Comparison of ENCODE assay signal across 21 cellular contexts in genomic region chr18:43692291-43692690, GRCh38.
DNase-seq lines count a peak whose midpoint lies in the region; ATAC-seq and TF ChIP-seq lines count a peak whose summit lies in the region.
"Had no signal": no experiment of that assay in that cellular context is flagged by ENCODE, and none has a peak within 500 bp of the region (broad histone marks: within the 10 kb centered on the region; RNA-seq: fewer than 3 reads in every experiment).

No MANE protein-coding gene starts in this region.

- H3K36me3 Mint-ChIP-seq in mesothelial cell of epicardium = no peaks in the 10 kb centered on the region

- H3K4me3 ChIP-seq in AG10803 (ENCODE audit: low read length) (no peak overlapping the region), choroid plexus epithelial cell (ENCODE audit: low read depth, low read length) (no peak overlapping the region), upper lobe of left lung (no peak overlapping the region)
- H3K4me3 ChIP-seq: colonic mucosa, esophagus muscularis mucosa, lower lobe of right lung had no signal

- no peak for TF ChIP-seq EP300 in upper lobe of left lung (IDR thresholded peaks at IDR 0.05)

- no peak for ATAC-seq in upper lobe of left lung (ENCODE audit: low FRiP score in 2 of 2)
- ATAC-seq: lower lobe of right lung, right cardiac atrium had no signal

- no peaks in the 10 kb centered on the region for H3K4me1 ChIP-seq in upper lobe of left lung
- H3K4me1 ChIP-seq: colonic mucosa, esophagus muscularis mucosa, lower lobe of right lung had no signal

- peaks cover 3% of the 10 kb centered on the region for H3K4me1 Mint-ChIP-seq in mesothelial cell of epicardium
- H3K4me1 Mint-ChIP-seq: B cell had no signal

- TF ChIP-seq CTCF in AG10803 (conservative IDR thresholded peaks at IDR 0.05; ENCODE audit: low read length) (no peak), choroid plexus epithelial cell (conservative IDR thresholded peaks at IDR 0.05; ENCODE audit: low read depth, low read length) (no peak), mesothelial cell of epicardium (IDR thresholded peaks at IDR 0.05; ENCODE audit: unreplicated experiment) (no peak), upper lobe of left lung (IDR thresholded peaks at IDR 0.05) (no peak)

- no peaks in the 10 kb centered on the region for H3K27me3 ChIP-seq in upper lobe of left lung
- H3K27me3 ChIP-seq: colonic mucosa, esophagus muscularis mucosa had no signal

- no peaks in the 10 kb centered on the region for H3K9me3 ChIP-seq in upper lobe of left lung
- H3K9me3 ChIP-seq: colonic mucosa, lower lobe of right lung had no signal

- H3K9me3 Mint-ChIP-seq in mesothelial cell of epicardium = peaks cover 30% of the 10 kb centered on the region

- no peaks in the 10 kb centered on the region for H3K36me3 ChIP-seq in upper lobe of left lung
- H3K36me3 ChIP-seq: colonic mucosa, esophagus muscularis mucosa, lower lobe of right lung had no signal

- TF ChIP-seq POLR2A in upper lobe of left lung (IDR thresholded peaks at IDR 0.05) = no peak

- no peak overlapping the region for H3K27ac ChIP-seq in upper lobe of left lung
- H3K27ac ChIP-seq: colonic mucosa, esophagus muscularis mucosa, lower lobe of right lung had no signal

- H3K4me3 Mint-ChIP-seq in mesothelial cell of epicardium = no peak overlapping the region
- H3K4me3 Mint-ChIP-seq: activated T-cell treated with anti-CD3 and anti-CD28 coated beads, Interleukin-2, amount 50 U/mL, for 24 hours; B cell had no signal

- DNase-seq in AG10803 (ENCODE audit: low read depth) (peak; percentile 82), LHCN-M2 (ENCODE audit: low read depth) (peak; percentile 47), choroid plexus epithelial cell (ENCODE audit: low read depth) (peak; percentile 61), mesothelial cell of epicardium (ENCODE audit: low spot score in 2 of 2, unreplicated experiment in 2 of 2) (no peak), SIG-M5 (lab: John Stamatoyannopoulos, UW) (no peak), epidermal melanocyte (ENCODE audit: insufficient read length, low spot score) (no peak), LoVo (ENCODE audit: low spot score) (no peak), upper lobe of left lung (no peak)
- DNase-seq: activated CD4-positive, alpha-beta T cell treated with anti-CD3 and anti-CD28 coated beads, Interleukin-2, amount 50 U/mL, for 4 hours; activated T-cell treated with anti-CD3 and anti-CD28 coated beads, Interleukin-2, amount 50 U/mL, for 24 hours; colonic mucosa; DMS153; lower lobe of right lung; NCI-H1092 treated with DMSO at 0.1 percent for 48 hours; NK-92 treated with Interleukin-12 subunit alpha and Interleukin-12 subunit beta, amount 100 ng/mL, for 24 hours; right cardiac atrium; SHP77; stimulated activated CD4-positive, alpha-beta T cell treated with anti-CD3 and anti-CD28 coated beads, Interleukin-2, amount 100 ng/mL, for 48 hours; T1000 had no signal

- no peaks in the 10 kb centered on the region for H3K27me3 Mint-ChIP-seq in mesothelial cell of epicardium (ENCODE audit: low read depth)
- H3K27me3 Mint-ChIP-seq: activated T-cell treated with anti-CD3 and anti-CD28 coated beads, Interleukin-2, amount 50 U/mL, for 24 hours; B cell had no signal

- peak overlapping the region; percentile 70 for H3K27ac Mint-ChIP-seq in mesothelial cell of epicardium
- H3K27ac Mint-ChIP-seq: activated T-cell treated with anti-CD3 and anti-CD28 coated beads, Interleukin-2, amount 50 U/mL, for 24 hours; B cell had no signal

- 93 to 96% methylated on average over 4 of the region's 4 CpGs for WGBS in upper lobe of left lung, 2 donors

Comparison
In these comparisons a context has a peak if more than half of its experiments do, and no peak if none do; other contexts are left out.
1. DNase-seq: peak in AG10803 (single experiment), LHCN-M2 (single experiment) and choroid plexus epithelial cell (single experiment); none in mesothelial cell of epicardium (0 of 2), SIG-M5 (single experiment), epidermal melanocyte (single experiment), LoVo (single experiment) and upper lobe of left lung (0 of 2).